ENCODE assay signal across 1 cellular context in the genomic region with DNA sequence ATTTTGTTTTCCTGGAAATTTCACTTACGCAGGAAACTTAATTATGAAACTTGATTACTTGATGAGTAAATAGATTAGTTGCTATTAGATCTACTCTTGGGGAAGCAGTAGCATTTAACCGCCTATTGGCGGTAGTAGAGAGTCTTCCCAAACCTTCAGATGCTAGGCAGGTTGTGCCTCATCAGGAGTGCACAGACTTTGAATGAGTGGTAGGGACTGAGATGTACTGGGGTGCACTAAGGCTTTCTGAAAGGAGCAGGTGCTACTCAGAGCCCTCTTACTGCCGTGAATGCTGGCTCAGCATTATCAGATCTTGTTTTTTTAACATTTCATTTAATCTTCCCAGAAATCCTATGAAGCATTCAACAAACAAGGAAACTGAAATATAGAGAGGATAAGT.
TF ChIP-seq lines count a peak whose summit lies in the region.

No MANE protein-coding gene starts in this region.

TF ChIP-seq in liver, 16 proteins besides CTCF, POLR2A, EP300 and RAD21 (continued from another document):
- TF ChIP-seq FOXA2 (IDR thresholded peaks at IDR 0.05): no peak
- no peak for TF ChIP-seq GABPA (IDR thresholded peaks at IDR 0.05 in 1 of 2, conservative IDR thresholded peaks at IDR 0.05 in 1 of 2)
- no peak for TF ChIP-seq EGR1 (IDR thresholded peaks at IDR 0.05; ENCODE audit: low read depth in 2 of 2)
